In genomic region chr19:49436381-49437017, GRCh38 we compare ENCODE assay signal across 11 cellular contexts. TPM values are rescaled to one million over a fixed set of nuclear protein-coding genes. Genes with fewer than 3 reads are reported as not detected.
DNase-seq lines count a peak whose midpoint lies in the region; ATAC-seq, FAIRE-seq and TF ChIP-seq lines count a peak whose summit lies in the region.
"Had no signal": no experiment of that assay in that cellular context is flagged by ENCODE, and none has a peak within 500 bp of the region (broad histone marks: within the 10 kb centered on the region; RNA-seq: fewer than 3 reads in every experiment).

No MANE protein-coding gene starts in this region.

- TF ChIP-seq EP300 in GM12878 (IDR thresholded peaks at IDR 0.05; ENCODE audit: borderline replicate concordance in 1 of 2, control insufficient read depth in 1 of 2, low read depth in 2 of 2, low read length in 2 of 2) = no peak

- H4K20me1 ChIP-seq in GM12878 (ENCODE audit: control insufficient read depth, insufficient read depth) = no peaks in the 10 kb centered on the region

- FAIRE-seq in GM12878 (lab: Jason Lieb, UNC) = no peak

- TF ChIP-seq POLR2A in GM12878 (IDR thresholded peaks at IDR 0.05; ENCODE audit: low read depth, low read length) = no peak

- H3K9ac ChIP-seq in ES-I3 (ENCODE audit: low read depth, low read length) (peak overlapping the region; percentile 8; the same call in 1 of the 2 replicates), GM12878 (ENCODE audit: control insufficient read depth, insufficient read depth, low read length) (no peak overlapping the region)

- SMC1A ChIA-PET in GM12878 (lab: Charles Lee; ENCODE audit: uncharacterized antibody, unreplicated experiment) = interaction anchor here (1.6 kb wide), 1 partner anchor 45 kb away, joined by 5 read pairs; no protein-coding TSS in a partner anchor

- TF ChIP-seq CTCF in GM12878 (IDR thresholded peaks at IDR 0.05 in 2 of 3, conservative IDR thresholded peaks at IDR 0.05 in 1 of 3; ENCODE audit: control insufficient read depth in 2 of 3, extremely low read depth in 1 of 3, insufficient read depth in 1 of 3, low read depth in 3 of 3, low read length in 3 of 3) = no peak

- no peak for TF ChIP-seq RAD21 in GM12878 (IDR thresholded peaks at IDR 0.05; ENCODE audit: insufficient read depth, low read depth, low read length)

- DNase-seq in GM12878 (ENCODE audit: low read depth, low spot score) = no peak
- peak; percentile 14 for DNase-seq in occipital lobe (lab: John Stamatoyannopoulos, UW)
- no peak for DNase-seq in NOMO-1 treated with DMSO at 0.1 percent for 48 hours (lab: John Stamatoyannopoulos, UW; ENCODE audit: unreplicated experiment)
- DNase-seq: esophagus squamous epithelium, NCI-H2107 had no signal

- no peak overlapping the region for H3K27ac ChIP-seq in GM12878 (ENCODE audit: control insufficient read depth, insufficient read depth)
- H3K27ac ChIP-seq: esophagus squamous epithelium, neutrophil had no signal

- 32% methylated on average over 42 of the region's 42 CpGs for WGBS in GM12878 (ENCODE audit: insufficient coverage, insufficient replicate concordance, low lambda C conversion rate, missing lambda C conversion rate)

- H3K4me2 ChIP-seq in GM12878 (ENCODE audit: control insufficient read depth, insufficient read depth) = no peak overlapping the region

- RAD21 ChIA-PET in GM12878 (lab: Charles Lee; ENCODE audit: unreplicated experiment) = interaction anchor here (1.1 kb wide), 1 partner anchor 45 kb away, joined by 4 read pairs; no protein-coding TSS in a partner anchor

- no peak overlapping the region for H2AFZ ChIP-seq in GM12878 (ENCODE audit: control insufficient read depth, low read depth, low read length)

- ATAC-seq in SK-N-SH treated with all-trans-retinoic acid at 6 μM for 48 hours (peak; percentile 8; the same call in 1 of the 3 replicates), GM12878 (peak; percentile 73), GM21528 (IDR thresholded peaks at IDR 0.05; ENCODE audit: low FRiP score, unreplicated experiment) (no peak), GM19452 (IDR thresholded peaks at IDR 0.05; ENCODE audit: unreplicated experiment) (no peak), GM18867 (IDR thresholded peaks at IDR 0.05; ENCODE audit: unreplicated experiment) (no peak)

- peaks cover 11 to 24% of the 10 kb centered on the region in 2 experiments for H3K27me3 ChIP-seq in GM12878 (replicated peaks in 1 of 2; ENCODE audit: control insufficient read depth in 2 of 2, insufficient read depth in 2 of 2, low read length in 1 of 2)

- intact Hi-C loops in GM12878 (cut with micrococcal nuclease; ENCODE audit: unreplicated experiment) = no loop called here

- H3K9me3 ChIP-seq in ES-I3 (ENCODE audit: control insufficient read depth, insufficient read depth, low read length) (no peaks in the 10 kb centered on the region), GM12878 (replicated peaks; ENCODE audit: control insufficient read depth, insufficient read depth, low read length) (no peaks in the 10 kb centered on the region)
- H3K9me3 ChIP-seq: esophagus squamous epithelium, neutrophil had no signal

- CTCF ChIA-PET in GM12878 (lab: Yijun Ruan, JAX) = interaction anchor here (1.0 to 2.2 kb wide), 6 partner anchors 10 to 228 kb away, joined by 3 to 8 read pairs (median 4); partner anchors contain the start of genes FLT3LG and GFY

- no TSS peak for BruUV-seq in GM12878 (replicated peaks; lab: Mats Ljungman, UMichigan)

- H3K4me1 ChIP-seq in ES-I3 (ENCODE audit: insufficient read depth, low read length) (no peaks in the 10 kb centered on the region; the same call in 1 of the 2 replicates), GM12878 (ENCODE audit: control insufficient read depth, insufficient read depth, low read length) (no peaks in the 10 kb centered on the region)

- H3K4me3 ChIP-seq in GM12878 = no peak overlapping the region
- H3K4me3 ChIP-seq: esophagus squamous epithelium had no signal

- POLR2A ChIA-PET in GM12878 (lab: Charles Lee) = interaction anchor here (0.6 kb wide), 1 partner anchor 33 kb away, joined by 3 read pairs; no protein-coding TSS in a partner anchor

- H3K79me2 ChIP-seq in GM12878 (ENCODE audit: control insufficient read depth, insufficient read depth, low read length) = no peaks in the 10 kb centered on the region

- H3K36me3 ChIP-seq in ES-I3 (ENCODE audit: insufficient read depth, low read length) (no peaks in the 10 kb centered on the region), GM12878 (ENCODE audit: control insufficient read depth in 2 of 2, insufficient read depth in 2 of 2, low read length in 1 of 2) (no peaks in the 10 kb centered on the region)
- H3K36me3 ChIP-seq: esophagus squamous epithelium, neutrophil had no signal

- in situ Hi-C loops in GM12878 (cut with MboI) = loop anchor here (5.0 kb wide), 1 partner anchor 44 kb away; no protein-coding TSS in a partner anchor

RNA-seq across cellular contexts. Expression of gene SLC17A7, which starts 4.8 kb away (rescaled TPM):
- total RNA-seq in GM12878 (2013; cell fraction: nucleolus; rRNA removed) = 0.21 and 0.49 TPM in 2 replicates
- total RNA-seq in GM12878 (2014; rRNA removed) (not detected in 2 replicates), GM12878 (2014; rRNA removed; fragmentation: Illumina TruSeq; extraction: Trizol) (not detected in 2 replicates), GM12878 (2021) (0.08 TPM in 2 replicates), occipital lobe (34.6 TPM)
- polyA plus RNA-seq in GM12878 (2011; ENCODE audit: low read depth) = not detected
- polyA plus RNA-seq in GM12878 (2011; rRNA removed) (0.23 and 0.24 TPM in 2 replicates), GM12878 (2014; fragmentation: Illumina TruSeq; extraction: Trizol) (0.03 and 0.06 TPM in 2 replicates), GM12878 (2014; fragmentation: Nextera tagmentation; extraction: Ambion mirVana) (not detected), GM12878 (2014; rRNA removed) (0.04 TPM in 1 of 2 replicates, not detected in the other), GM12878 (2016; fragmentation: Nextera tagmentation; extraction: Ambion mirVana) (not detected)
- 0.27 and 0.48 TPM in 2 replicates for polyA plus RNA-seq in GM12878 (2011; cell fraction: cytosol; rRNA removed)
- 0.92 and 1.1 TPM in 2 replicates for polyA plus RNA-seq in GM12878 (2011; cell fraction: nucleus; rRNA removed)
- polyA plus RNA-seq in GM12878 (2012) = 0.18 TPM in 2 replicates
- 0.22 and 0.26 TPM in 2 replicates for polyA minus RNA-seq in GM12878 (2011; rRNA and poly(A)+ RNA removed)
- 0.53 and 1.9 TPM in 2 replicates for polyA minus RNA-seq in GM12878 (2011; cell fraction: cytosol; rRNA and poly(A)+ RNA removed)
- polyA minus RNA-seq in GM12878 (2011; cell fraction: nucleus; rRNA and poly(A)+ RNA removed) = 0.29 and 0.36 TPM in 2 replicates

RNA-seq across cellular contexts. Expression of gene GFY, which starts 11.3 kb away (rescaled TPM):
- total RNA-seq in GM12878 (2013; cell fraction: nucleolus; rRNA removed) = not detected in 2 replicates
- not detected in 2 replicates for total RNA-seq in GM12878 (2014; rRNA removed)
- total RNA-seq in GM12878 (2014; rRNA removed; fragmentation: Illumina TruSeq; extraction: Trizol) = not detected in 2 replicates
- not detected in 2 replicates for total RNA-seq in GM12878 (2021)
- polyA plus RNA-seq in GM12878 (2011; ENCODE audit: low read depth) = not detected
- polyA plus RNA-seq in GM12878 (2011; rRNA removed) = 0.05 TPM in 1 of 2 replicates, not detected in the other
- 0.03 TPM in 1 of 2 replicates, not detected in the other for polyA plus RNA-seq in GM12878 (2011; cell fraction: cytosol; rRNA removed)
- polyA plus RNA-seq in GM12878 (2011; cell fraction: nucleus; rRNA removed) = 0.13 and 0.16 TPM in 2 replicates
- not detected in 2 replicates for polyA plus RNA-seq in GM12878 (2012)
- polyA plus RNA-seq in GM12878 (2014; fragmentation: Illumina TruSeq; extraction: Trizol) = not detected in 2 replicates
- not detected for polyA plus RNA-seq in GM12878 (2014; fragmentation: Nextera tagmentation; extraction: Ambion mirVana)
- not detected in 2 replicates for polyA plus RNA-seq in GM12878 (2014; rRNA removed)
- not detected for polyA plus RNA-seq in GM12878 (2016; fragmentation: Nextera tagmentation; extraction: Ambion mirVana)
- polyA minus RNA-seq in GM12878 (2011; rRNA and poly(A)+ RNA removed) = not detected in 2 replicates
- polyA minus RNA-seq in GM12878 (2011; cell fraction: cytosol; rRNA and poly(A)+ RNA removed) = not detected in 2 replicates
- polyA minus RNA-seq in GM12878 (2011; cell fraction: nucleus; rRNA and poly(A)+ RNA removed) = not detected in 2 replicates
- total RNA-seq in occipital lobe = not detected
- total RNA-seq: esophagus squamous epithelium had no signal

RNA-seq across cellular contexts. Expression of gene PTH2, which starts 13.3 kb away (rescaled TPM):
- total RNA-seq in GM12878 (2013; cell fraction: nucleolus; rRNA removed) = not detected in 2 replicates
- not detected in 2 replicates for total RNA-seq in GM12878 (2014; rRNA removed)
- not detected in 2 replicates for total RNA-seq in GM12878 (2014; rRNA removed; fragmentation: Illumina TruSeq; extraction: Trizol)
- total RNA-seq in GM12878 (2021) = not detected in 2 replicates
- polyA plus RNA-seq in GM12878 (2011; ENCODE audit: low read depth) = not detected
- not detected in 2 replicates for polyA plus RNA-seq in GM12878 (2011; rRNA removed)
- not detected in 2 replicates for polyA plus RNA-seq in GM12878 (2011; cell fraction: cytosol; rRNA removed)
- not detected in 2 replicates for polyA plus RNA-seq in GM12878 (2011; cell fraction: nucleus; rRNA removed)
- not detected in 2 replicates for polyA plus RNA-seq in GM12878 (2012)
- not detected in 2 replicates for polyA plus RNA-seq in GM12878 (2014; fragmentation: Illumina TruSeq; extraction: Trizol)
- not detected for polyA plus RNA-seq in GM12878 (2014; fragmentation: Nextera tagmentation; extraction: Ambion mirVana)
- not detected in 2 replicates for polyA plus RNA-seq in GM12878 (2014; rRNA removed)
- polyA plus RNA-seq in GM12878 (2016; fragmentation: Nextera tagmentation; extraction: Ambion mirVana) = not detected
- polyA minus RNA-seq in GM12878 (2011; rRNA and poly(A)+ RNA removed) = not detected in 2 replicates
- not detected in 2 replicates for polyA minus RNA-seq in GM12878 (2011; cell fraction: cytosol; rRNA and poly(A)+ RNA removed)
- polyA minus RNA-seq in GM12878 (2011; cell fraction: nucleus; rRNA and poly(A)+ RNA removed) = not detected in 2 replicates
- not detected for total RNA-seq in occipital lobe
- total RNA-seq: esophagus squamous epithelium had no signal

RNA-seq across cellular contexts. Expression of gene PIH1D1, which starts 15.1 kb away (rescaled TPM):
- 88.2 and 95.3 TPM in 2 replicates for total RNA-seq in GM12878 (2013; cell fraction: nucleolus; rRNA removed)
- total RNA-seq in GM12878 (2014; rRNA removed) (130 and 137 TPM in 2 replicates), GM12878 (2014; rRNA removed; fragmentation: Illumina TruSeq; extraction: Trizol) (83.8 and 84.3 TPM in 2 replicates), GM12878 (2021) (112 and 117 TPM in 2 replicates), occipital lobe (58.0 TPM)
- polyA plus RNA-seq in GM12878 (2011; ENCODE audit: low read depth) = 102 TPM
- polyA plus RNA-seq in GM12878 (2011; rRNA removed) (84.6 and 95.3 TPM in 2 replicates), GM12878 (2014; fragmentation: Illumina TruSeq; extraction: Trizol) (40.6 and 73.6 TPM in 2 replicates), GM12878 (2014; fragmentation: Nextera tagmentation; extraction: Ambion mirVana) (10 to 100 TPM; 16.1 to 39.9 TPM), GM12878 (2014; rRNA removed) (122 and 123 TPM in 2 replicates), GM12878 (2016; fragmentation: Nextera tagmentation; extraction: Ambion mirVana) (100 to 1,000 TPM; 141 to 153 TPM)
- 120 and 130 TPM in 2 replicates for polyA plus RNA-seq in GM12878 (2011; cell fraction: cytosol; rRNA removed)
- polyA plus RNA-seq in GM12878 (2011; cell fraction: nucleus; rRNA removed) = 210 and 249 TPM in 2 replicates
- 95.7 and 98.1 TPM in 2 replicates for polyA plus RNA-seq in GM12878 (2012)
- 67.4 and 81.0 TPM in 2 replicates for polyA minus RNA-seq in GM12878 (2011; rRNA and poly(A)+ RNA removed)
- 32.1 and 32.7 TPM in 2 replicates for polyA minus RNA-seq in GM12878 (2011; cell fraction: cytosol; rRNA and poly(A)+ RNA removed)
- polyA minus RNA-seq in GM12878 (2011; cell fraction: nucleus; rRNA and poly(A)+ RNA removed) = 29.9 and 44.2 TPM in 2 replicates

RNA-seq across cellular contexts. Expression of gene ALDH16A1, which starts 16.5 kb away (rescaled TPM):
- 4.5 and 6.6 TPM in 2 replicates for total RNA-seq in GM12878 (2013; cell fraction: nucleolus; rRNA removed)
- total RNA-seq in GM12878 (2014; rRNA removed) (31.9 and 46.3 TPM in 2 replicates), GM12878 (2014; rRNA removed; fragmentation: Illumina TruSeq; extraction: Trizol) (8.7 and 9.5 TPM in 2 replicates), GM12878 (2021) (43.6 and 49.3 TPM in 2 replicates), occipital lobe (8.0 TPM)
- 3.7 TPM for polyA plus RNA-seq in GM12878 (2011; ENCODE audit: low read depth)
- polyA plus RNA-seq in GM12878 (2011; rRNA removed) (3.1 and 6.4 TPM in 2 replicates), GM12878 (2014; fragmentation: Illumina TruSeq; extraction: Trizol) (0.43 and 1.7 TPM in 2 replicates), GM12878 (2014; fragmentation: Nextera tagmentation; extraction: Ambion mirVana) (1 to 10 TPM; 4.5 to 6.2 TPM), GM12878 (2014; rRNA removed) (31.0 and 41.4 TPM in 2 replicates), GM12878 (2016; fragmentation: Nextera tagmentation; extraction: Ambion mirVana) (10 to 100 TPM; 26.8 to 40.0 TPM)
- polyA plus RNA-seq in GM12878 (2011; cell fraction: cytosol; rRNA removed) = 15.2 and 32.2 TPM in 2 replicates
- 43.0 and 85.9 TPM in 2 replicates for polyA plus RNA-seq in GM12878 (2011; cell fraction: nucleus; rRNA removed)
- polyA plus RNA-seq in GM12878 (2012) = 17.2 and 17.4 TPM in 2 replicates
- polyA minus RNA-seq in GM12878 (2011; rRNA and poly(A)+ RNA removed) = 9.9 and 22.0 TPM in 2 replicates
- 14.5 and 17.4 TPM in 2 replicates for polyA minus RNA-seq in GM12878 (2011; cell fraction: cytosol; rRNA and poly(A)+ RNA removed)
- 4.1 and 11.7 TPM in 2 replicates for polyA minus RNA-seq in GM12878 (2011; cell fraction: nucleus; rRNA and poly(A)+ RNA removed)

Comparison
In these comparisons a context has a peak if more than half of its experiments do, and no peak if none do; other contexts are left out.
1. ATAC-seq: peak in SK-N-SH treated with all-trans-retinoic acid at 6 μM for 48 hours (single experiment) and GM12878 (single experiment); none in GM21528 (single experiment), GM19452 (single experiment) and GM18867 (single experiment).
2. RNA of gene SLC17A7, which starts 4.8 kb away (total RNA-seq): 34.6 TPM in occipital lobe (single experiment); 0.08 to 0.49 TPM in GM12878; every median in the first group is over 10 times any median in the second.